29 cellular contexts compared by ENCODE assay signal in genomic region chr9:20649381-20649780, GRCh38. TPM values are rescaled to one million over a fixed set of nuclear protein-coding genes. Genes with fewer than 3 reads are reported as not detected.
A peak's percentile ranks its signal among the peaks of the same experiment; 100 is the strongest.
DNase-seq lines count a peak whose midpoint lies in the region; ATAC-seq and TF ChIP-seq lines count a peak whose summit lies in the region.
"Had no signal": no experiment of that assay in that cellular context is flagged by ENCODE, and none has a peak within 500 bp of the region (broad histone marks: within the 10 kb centered on the region; RNA-seq: fewer than 3 reads in every experiment).

No MANE protein-coding gene starts in this region.

- CTCF ChIA-PET in HEK293 (lab: Yijun Ruan, JAX): interaction anchor here (0.6 to 1.0 kb wide), 2 partner anchors 11 to 112 kb away, joined by 3 to 4 read pairs; no protein-coding TSS in a partner anchor
- CTCF ChIA-PET in CD8-positive, alpha-beta T cell (lab: Charles Lee): no interaction called here

- no peaks in the 10 kb centered on the region for H3K36me3 ChIP-seq in HEK293 (ENCODE audit: control insufficient read depth in 2 of 2, insufficient read depth in 1 of 2, low read length in 2 of 2)
- no peaks in the 10 kb centered on the region for H3K36me3 ChIP-seq in CD8-positive, alpha-beta T cell (ENCODE audit: insufficient read depth, low read length)
- H3K36me3 ChIP-seq: left ventricle myocardium inferior, ovary had no signal

- DNase-seq in COR-L47 (lab: John Stamatoyannopoulos, UW) (peak; percentile 49), NCI-H69 (lab: John Stamatoyannopoulos, UW) (peak; percentile 83), fibroblast of pulmonary artery (ENCODE audit: low read depth) (peak; percentile 44), hypothalamus (lab: John Stamatoyannopoulos, UW) (no peak)
- DNase-seq in CD8-positive, alpha-beta T cell: no peak
- DNase-seq: activated CD4-positive, alpha-beta memory T cell treated with anti-CD3 and anti-CD28 coated beads, Interleukin-2, amount 10 ng/mL, durations not matched to agents 7 days and 5 days; activated CD4-positive, alpha-beta T cell treated with anti-CD3 and anti-CD28 coated beads for 1 hour; activated CD8-positive, alpha-beta memory T cell treated with anti-CD3 and anti-CD28 coated beads, Interleukin-2, amount 50 U/mL, for 4 hours; activated naive CD4-positive, alpha-beta T cell treated with Interleukin-2 at 50 U/mL for 16 hours; C1 segment of cervical spinal cord; Caco-2; DMS79; GDM1; GM23248; left ventricle myocardium inferior; NCI-H1048; NCI-H2029 treated with DMSO at 0.1 percent for 48 hours; ovary; retina; Right ventricle myocardium superior; trophoblast cell had no signal

- intact Hi-C loops in CD8-positive, alpha-beta T cell (cut with DNase I, micrococcal nuclease): no loop called here

- no peak overlapping the region for H3K4me3 ChIP-seq in HEK293 (ENCODE audit: low read depth, low read length)
- no peak overlapping the region for H3K4me3 ChIP-seq in fibroblast of pulmonary artery (replicated peaks; ENCODE audit: low read depth, low read length)
- no peak overlapping the region for H3K4me3 ChIP-seq in CD8-positive, alpha-beta T cell (ENCODE audit: low read depth, low read length)
- H3K4me3 ChIP-seq: GM23248, left ventricle myocardium inferior, ovary had no signal

- no peaks in the 10 kb centered on the region for H3K4me1 Mint-ChIP-seq in CD8-positive, alpha-beta T cell (ENCODE audit: low read depth)
- H3K4me1 Mint-ChIP-seq: activated CD4-positive, alpha-beta memory T cell treated with anti-CD3 and anti-CD28 coated beads, Interleukin-2, amount 10 ng/mL, durations not matched to agents 7 days and 5 days; central memory CD8-positive, alpha-beta T cell; neural crest cell; stimulated activated memory B cell treated with anti-CD40 and anti-IgM and Interleukin-4, amounts not matched to agents 10 μg/mL and 1 μg/mL and 100 μg/mL, for 72 hours had no signal

- H3K4me1 ChIP-seq in HEK293 (ENCODE audit: control insufficient read depth, insufficient read depth, low read length): no peaks in the 10 kb centered on the region; the same call in 1 of the 2 replicates
- no peaks in the 10 kb centered on the region for H3K4me1 ChIP-seq in CD8-positive, alpha-beta T cell (ENCODE audit: insufficient read depth, low read length)

- no peaks in the 10 kb centered on the region for H3K9me3 ChIP-seq in HEK293 (ENCODE audit: control insufficient read depth, insufficient read depth, low read depth, low read length)
- no peaks in the 10 kb centered on the region for H3K9me3 ChIP-seq in CD8-positive, alpha-beta T cell (ENCODE audit: low read length)
- H3K9me3 ChIP-seq: Caco-2, left ventricle myocardium inferior, ovary had no signal

- POLR2A ChIA-PET in HEK293 (lab: Yijun Ruan, JAX): no interaction called here
- POLR2A ChIA-PET in CD8-positive, alpha-beta T cell (lab: Charles Lee): no interaction called here

- H3K4me3 Mint-ChIP-seq in CD8-positive, alpha-beta T cell: no peak overlapping the region
- H3K4me3 Mint-ChIP-seq: activated CD4-positive, alpha-beta memory T cell treated with anti-CD3 and anti-CD28 coated beads, Interleukin-2, amount 10 ng/mL, durations not matched to agents 7 days and 5 days; central memory CD8-positive, alpha-beta T cell; dendritic cell treated with granulocyte-macrophage colony-stimulating factor and Interleukin-4, amounts not matched to agents 40 ng/mL and 50 ng/mL, for 4 days; IgD-negative memory B cell; neural crest cell; stimulated activated memory B cell treated with anti-CD40 and anti-IgM and Interleukin-4, amounts not matched to agents 10 μg/mL and 1 μg/mL and 100 μg/mL, for 72 hours had no signal

- no peak overlapping the region for H3K27ac ChIP-seq in HEK293 (ENCODE audit: extremely low read depth, low read depth, low read length)
- no peak overlapping the region for H3K27ac ChIP-seq in CD8-positive, alpha-beta T cell (ENCODE audit: low read depth, low read length)
- H3K27ac ChIP-seq: GM23248, left ventricle myocardium inferior, ovary had no signal

- ATAC-seq in CD8-positive, alpha-beta T cell: no peak
- ATAC-seq in HG03565 (IDR thresholded peaks at IDR 0.05; ENCODE audit: unreplicated experiment): no peak
- ATAC-seq: Panc1; stimulated activated memory B cell treated with anti-CD40 and anti-IgM and Interleukin-4, amounts not matched to agents 10 μg/mL and 1 μg/mL and 100 μg/mL, for 72 hours had no signal

- H3K27ac Mint-ChIP-seq in CD8-positive, alpha-beta T cell: no peak overlapping the region
- H3K27ac Mint-ChIP-seq: activated CD4-positive, alpha-beta memory T cell treated with anti-CD3 and anti-CD28 coated beads, Interleukin-2, amount 10 ng/mL, durations not matched to agents 7 days and 5 days; dendritic cell treated with granulocyte-macrophage colony-stimulating factor and Interleukin-4, amounts not matched to agents 40 ng/mL and 50 ng/mL, for 4 days; IgD-negative memory B cell; stimulated activated memory B cell treated with anti-CD40 and anti-IgM and Interleukin-4, amounts not matched to agents 10 μg/mL and 1 μg/mL and 100 μg/mL, for 72 hours had no signal

- H3K9me3 Mint-ChIP-seq in CD8-positive, alpha-beta T cell: no peaks in the 10 kb centered on the region
- H3K9me3 Mint-ChIP-seq: activated CD4-positive, alpha-beta memory T cell treated with anti-CD3 and anti-CD28 coated beads, Interleukin-2, amount 10 ng/mL, durations not matched to agents 7 days and 5 days; central memory CD8-positive, alpha-beta T cell; dendritic cell treated with granulocyte-macrophage colony-stimulating factor and Interleukin-4, amounts not matched to agents 40 ng/mL and 50 ng/mL, for 4 days; IgD-negative memory B cell; stimulated activated memory B cell treated with anti-CD40 and anti-IgM and Interleukin-4, amounts not matched to agents 10 μg/mL and 1 μg/mL and 100 μg/mL, for 72 hours had no signal

- TF ChIP-seq CTCF in HEK293 (tag by site-specific recombination; IDR thresholded peaks at IDR 0.05) (no peak), fibroblast of pulmonary artery (IDR thresholded peaks at IDR 0.05; ENCODE audit: low read length, missing control alignments) (no peak)
- no peak for TF ChIP-seq CTCF in CD8-positive, alpha-beta T cell (IDR thresholded peaks at IDR 0.05)

- no peaks in the 10 kb centered on the region for H3K27me3 ChIP-seq in CD8-positive, alpha-beta T cell (ENCODE audit: insufficient read depth, low read length)
- H3K27me3 ChIP-seq: ovary had no signal

- no peaks in the 10 kb centered on the region for H3K36me3 Mint-ChIP-seq in CD8-positive, alpha-beta T cell
- H3K36me3 Mint-ChIP-seq: stimulated activated memory B cell treated with anti-CD40 and anti-IgM and Interleukin-4, amounts not matched to agents 10 μg/mL and 1 μg/mL and 100 μg/mL, for 72 hours had no signal

- peaks cover 2% of the 10 kb centered on the region for H3K27me3 Mint-ChIP-seq in CD8-positive, alpha-beta T cell (ENCODE audit: low read depth)
- H3K27me3 Mint-ChIP-seq: dendritic cell treated with granulocyte-macrophage colony-stimulating factor and Interleukin-4, amounts not matched to agents 40 ng/mL and 50 ng/mL, for 4 days had no signal

TF ChIP-seq in HEK293, 187 proteins besides CTCF, POLR2A, EP300 and RAD21:
- no peak for TF ChIP-seq ZBTB26 (tag by site-specific recombination; optimal IDR thresholded peaks at IDR 0.05)
- peak; percentile 56; the same call in 1 of the 2 replicates for TF ChIP-seq ZNF366 (tag by site-specific recombination; conservative IDR thresholded peaks at IDR 0.05)

RNA-seq across cellular contexts. Expression of gene MLLT3, which starts 27.1 kb away (rescaled TPM):
- 10 to 100 TPM; 40.3 to 44.5 TPM for total RNA-seq in CD8-positive, alpha-beta T cell

RNA-seq across cellular contexts. Expression of gene FOCAD, which starts 34.7 kb away (rescaled TPM):
- 1 to 10 TPM; 7.1 to 9.8 TPM for total RNA-seq in CD8-positive, alpha-beta T cell

Comparison
In these comparisons a context has a peak if more than half of its experiments do, and no peak if none do; other contexts are left out.
1. DNase-seq: peak in COR-L47 (single experiment), NCI-H69 (single experiment) and fibroblast of pulmonary artery (single experiment); none in CD8-positive, alpha-beta T cell (0 of 7) and hypothalamus (0 of 51).